14 cellular contexts compared by ENCODE assay signal in genomic region chr14:105161964-105162363, GRCh38. TPM values are rescaled to one million over a fixed set of nuclear protein-coding genes. Genes with fewer than 3 reads are reported as not detected.
DNase-seq lines count a peak whose midpoint lies in the region; FAIRE-seq and TF ChIP-seq lines count a peak whose summit lies in the region.
"Had no signal": no experiment of that assay in that cellular context is flagged by ENCODE, and none has a peak within 500 bp of the region (broad histone marks: within the 10 kb centered on the region; RNA-seq: fewer than 3 reads in every experiment).

No MANE protein-coding gene starts in this region.

- no peak overlapping the region for H3K23ac ChIP-seq in H1 (ENCODE audit: insufficient read length)

- no peak for TF ChIP-seq POLR2A in H1 (IDR thresholded peaks at IDR 0.05; ENCODE audit: control extremely low read depth in 1 of 2, low read depth in 2 of 2, low read length in 2 of 2)

- peak overlapping the region in 9 of 11 experiments; percentile 1 to 100 (median 98); a peak in 17 of 22 replicates for H3K4me2 ChIP-seq in BLaER1 treated with 17β-estradiol and CSF1 and Interleukin-3, amounts not matched to agents 10 nM and 100 nM
- H3K4me2 ChIP-seq in H1 (ENCODE audit: insufficient read depth in 1 of 2, low read depth in 2 of 2, low read length in 2 of 2): no peak overlapping the region

- H3K79me1 ChIP-seq in H1 (ENCODE audit: low read depth, low read length): peaks cover 5% of the 10 kb centered on the region

- H3K23me2 ChIP-seq in H1 (ENCODE audit: low read depth, low read length): 0 out of 2 replicates have a peak, but pooled peaks cover 2% of the 10 kb centered on the region

- no peaks in the 10 kb centered on the region for H3K79me2 ChIP-seq in H1 (ENCODE audit: control insufficient read depth in 1 of 2, insufficient read depth in 2 of 2, low read length in 2 of 2)

- CTCF ChIA-PET in H1 (lab: Charles Lee; ENCODE audit: partially characterized antibody): no interaction called here

- H2BK12ac ChIP-seq in H1 (ENCODE audit: low read depth, low read length): no peak overlapping the region

- no peaks in the 10 kb centered on the region for H3K9me3 ChIP-seq in BLaER1 treated with 17β-estradiol and CSF1 and Interleukin-3, amounts not matched to agents 10 nM and 100 nM (replicated peaks in 1 of 11)
- H3K9me3 ChIP-seq in H1 (ENCODE audit: insufficient read depth in 2 of 2, low read depth in 1 of 2, low read length in 1 of 2) (no peaks in the 10 kb centered on the region), skeletal muscle tissue (ENCODE audit: control insufficient read depth in 3 of 3, low read length in 3 of 3) (no peaks in the 10 kb centered on the region)
- H3K9me3 ChIP-seq: HAP-1 had no signal

- peaks cover 0 to 10% (median 0%) of the 10 kb centered on the region in 11 experiments; a peak in 6 of 22 replicates for H3K36me3 ChIP-seq in BLaER1 treated with 17β-estradiol and CSF1 and Interleukin-3, amounts not matched to agents 10 nM and 100 nM
- H3K36me3 ChIP-seq in H1 (ENCODE audit: control insufficient read depth in 2 of 4, insufficient read depth in 4 of 4, low read length in 3 of 4) (no peaks in the 10 kb centered on the region), skeletal muscle tissue (ENCODE audit: control insufficient read depth in 3 of 3, insufficient read depth in 3 of 3, low read length in 3 of 3) (peaks cover 0 to 4% (median 0%) of the 10 kb centered on the region in 3 donors)

- H2BK15ac ChIP-seq in H1 (ENCODE audit: low read length): 0 out of 2 replicates have a peak overlapping the region, but pooled peaks have one; percentile 6

- H2BK5ac ChIP-seq in H1 (ENCODE audit: low read depth, low read length): 0 out of 2 replicates have a peak overlapping the region, but pooled peaks have one; percentile 2

- no peak overlapping the region for H3K18ac ChIP-seq in H1 (ENCODE audit: extremely low read depth, low read length)

- H2BK120ac ChIP-seq in H1 (replicated peaks; ENCODE audit: low read depth, low read length): no peak overlapping the region

- DNase-seq in NCI-H69 (lab: John Stamatoyannopoulos, UW): peak; percentile 40
- DNase-seq in H1 (ENCODE audit: low read depth in 1 of 2, low spot score in 2 of 2): no peak
- DNase-seq in activated gamma-delta T cell treated with Interleukin-2 at 50 U/mL for 16 hours: no peak
- DNase-seq in DMS79 (lab: John Stamatoyannopoulos, UW): no peak
- no peak for DNase-seq in HT-29 (ENCODE audit: low spot score)
- DNase-seq: ACHN, GOT3, IMR-90 had no signal

- peak overlapping the region; percentile 12 for H3K4ac ChIP-seq in H1 (replicated peaks; ENCODE audit: insufficient read length, low read depth, low read length)

- peaks cover 0 to 7% (median 0%) of the 10 kb centered on the region in 11 experiments; a peak in 8 of 22 replicates for H3K27me3 ChIP-seq in BLaER1 treated with 17β-estradiol and CSF1 and Interleukin-3, amounts not matched to agents 10 nM and 100 nM
- H3K27me3 ChIP-seq in H1 (replicated peaks in 1 of 4; ENCODE audit: control insufficient read depth in 3 of 4, extremely low read depth in 1 of 4, insufficient read depth in 3 of 4, low read length in 3 of 4) (peaks cover 4 to 10% (median 6%) of the 10 kb centered on the region in 4 experiments), skeletal muscle tissue (ENCODE audit: control insufficient read depth in 3 of 3, insufficient read depth in 3 of 3, low read length in 3 of 3) (peaks cover 0 to 6% (median 4%) of the 10 kb centered on the region in 3 donors)

- H3K4me3 ChIP-seq in BLaER1 treated with 17β-estradiol and CSF1 and Interleukin-3, amounts not matched to agents 10 nM and 100 nM: no peak overlapping the region; a peak in 1 of 20 replicates
- H3K4me3 ChIP-seq in H1 (ENCODE audit: extremely low read depth in 1 of 4, insufficient read depth in 2 of 4, low read depth in 3 of 4, low read length in 4 of 4) (no peak overlapping the region), skeletal muscle tissue (ENCODE audit: low read length in 3 of 3) (no peak overlapping the region)
- H3K4me3 ChIP-seq: HAP-1 had no signal

- WGBS in H1 (ENCODE audit: extremely low coverage in 1 of 2, insufficient coverage in 1 of 2, insufficient read length in 1 of 2, insufficient replicate concordance in 2 of 2, low coverage in 1 of 2, low lambda C conversion rate in 2 of 2, missing lambda C conversion rate in 1 of 2), 2 experiments: 95% methylated on average over 6 of the region's 10 CpGs; no CpG with 5 or more reads in 1 of the 2 experiments

- no peak overlapping the region; the same call in 1 of the 2 replicates for H4K8ac ChIP-seq in H1 (ENCODE audit: extremely low read depth, insufficient read depth, low read length)

- H4K5ac ChIP-seq in H1 (ENCODE audit: insufficient read length, low read depth, low read length): no peak overlapping the region

- TF ChIP-seq EP300 in H1 (IDR thresholded peaks at IDR 0.05; ENCODE audit: borderline replicate concordance in 1 of 2, low read depth in 2 of 2, low read length in 2 of 2): no peak

- no peak for TF ChIP-seq RAD21 in H1 (IDR thresholded peaks at IDR 0.05 in 1 of 2, conservative IDR thresholded peaks at IDR 0.05 in 1 of 2; ENCODE audit: low read depth in 2 of 2, low read length in 2 of 2)

- peaks cover 49 to 92% (median 80%) of the 10 kb centered on the region in 11 experiments; a peak in 21 of 22 replicates for H4K20me1 ChIP-seq in BLaER1 treated with 17β-estradiol and CSF1 and Interleukin-3, amounts not matched to agents 10 nM and 100 nM
- H4K20me1 ChIP-seq in H1 (replicated peaks in 1 of 2; ENCODE audit: control insufficient read depth in 1 of 2, insufficient read depth in 2 of 2, low read length in 2 of 2): peaks cover 7 to 20% of the 10 kb centered on the region in 2 experiments

- peak overlapping the region in 7 of 11 experiments; percentile 0 to 39 (median 11); a peak in 8 of 22 replicates for H3K9ac ChIP-seq in BLaER1 treated with 17β-estradiol and CSF1 and Interleukin-3, amounts not matched to agents 10 nM and 100 nM
- H3K9ac ChIP-seq in H1 (replicated peaks in 1 of 4; ENCODE audit: extremely low read depth in 1 of 4, low read depth in 3 of 4, low read length in 3 of 4) (no peak overlapping the region), skeletal muscle tissue (ENCODE audit: low read depth in 1 of 3, low read length in 3 of 3) (peak overlapping the region in 2 of 3 donors; percentile 33 to 54)

- H2AK5ac ChIP-seq in H1 (ENCODE audit: low read depth, low read length): no peak overlapping the region

- POLR2A ChIA-PET in H1 (lab: Charles Lee; ENCODE audit: partially characterized antibody): no interaction called here

- no peak overlapping the region for H3K14ac ChIP-seq in H1 (ENCODE audit: insufficient read length)

- H3K56ac ChIP-seq in H1 (replicated peaks; ENCODE audit: insufficient read length, low read depth, low read length): no peak overlapping the region

- FAIRE-seq in H1 (lab: Jason Lieb, UNC): no peak
- FAIRE-seq: D721Med, GM12892 had no signal

- H4K91ac ChIP-seq in H1 (replicated peaks; ENCODE audit: insufficient read length, low read length): no peak overlapping the region

- no peak overlapping the region for H2AFZ ChIP-seq in H1 (ENCODE audit: low read length)

- TF ChIP-seq CTCF in H1 (IDR thresholded peaks at IDR 0.05; ENCODE audit: control extremely low read depth in 1 of 3, insufficient read depth in 1 of 3, low read depth in 1 of 3, low read length in 3 of 3): no peak

- peak overlapping the region in 4 of 11 experiments; percentile 0 to 18 (median 9); a peak in 3 of 22 replicates for H3K27ac ChIP-seq in BLaER1 treated with 17β-estradiol and CSF1 and Interleukin-3, amounts not matched to agents 10 nM and 100 nM
- no peak overlapping the region for H3K27ac ChIP-seq in H1 (ENCODE audit: low read depth, low read length)
- H3K27ac ChIP-seq in skeletal muscle tissue (ENCODE audit: low read depth, low read length): no peak overlapping the region

- H2BK20ac ChIP-seq in H1 (ENCODE audit: low read length): no peak overlapping the region

- H3K4me1 ChIP-seq in BLaER1 treated with 17β-estradiol and CSF1 and Interleukin-3, amounts not matched to agents 10 nM and 100 nM: peaks cover 6 to 92% (median 75%) of the 10 kb centered on the region in 10 experiments; a peak in 19 of 20 replicates
- H3K4me1 ChIP-seq in H1 (replicated peaks in 1 of 4; ENCODE audit: control insufficient read depth in 3 of 4, insufficient read depth in 4 of 4, low read length in 3 of 4) (no peaks in the 10 kb centered on the region; a peak in 3 of 7 replicates), skeletal muscle tissue (ENCODE audit: control insufficient read depth in 3 of 3, insufficient read depth in 3 of 3, low read length in 3 of 3) (peaks cover 51 to 70% (median 60%) of the 10 kb centered on the region in 3 donors)

TF ChIP-seq in H1, 55 proteins besides CTCF, POLR2A, EP300 and RAD21 (continues in another document):
- TF ChIP-seq HDAC6 (IDR thresholded peaks at IDR 0.05; ENCODE audit: low read depth, low read length) (no peak), SIX5 (IDR thresholded peaks at IDR 0.05; ENCODE audit: low read depth, low read length) (no peak)

RNA-seq across cellular contexts. Expression of gene JAG2, which starts 6.6 kb away (rescaled TPM):
- total RNA-seq in H1 (2021; fragmentation: NEBNext Ultra II Directional; extraction: Animal tissue kit (Norgen Biotek cat#: 25700)): 6.2 and 8.9 TPM in 2 replicates
- 2.8 and 4.8 TPM in 2 replicates for polyA plus RNA-seq in H1 (2011; rRNA removed)
- 6.5 TPM for polyA plus RNA-seq in H1 (2011; cell fraction: cytosol; rRNA removed)
- polyA plus RNA-seq in H1 (2011; cell fraction: nucleus; rRNA removed): 27.2 TPM
- polyA plus RNA-seq in H1 (2012, experiment 1 of 2): 5.4 to 9.8 TPM (median 7.3 TPM) in 4 replicates
- polyA plus RNA-seq in H1 (2012, experiment 2 of 2): 4.8 TPM
- polyA plus RNA-seq in H1 (2013, experiment 1 of 2): 4.2 TPM
- polyA plus RNA-seq in H1 (2013, experiment 2 of 2): 4.1 TPM
- 3.4 and 4.7 TPM in 2 replicates for polyA minus RNA-seq in H1 (2011; rRNA and poly(A)+ RNA removed)
- 2.9 TPM for polyA minus RNA-seq in H1 (2011; cell fraction: cytosol; rRNA and poly(A)+ RNA removed)
- 5.7 TPM for polyA minus RNA-seq in H1 (2011; cell fraction: nucleus; rRNA and poly(A)+ RNA removed)
- total RNA-seq in skeletal muscle tissue: 33.9 TPM
- total RNA-seq in HT-29 (2014; rRNA removed; shearing (Covaris generic)): 10.6 and 16.0 TPM in 2 replicates
- polyA plus RNA-seq: CD4-positive, alpha-beta memory T cell had no signal

RNA-seq across cellular contexts. Expression of gene NUDT14, which starts 19.1 kb away (rescaled TPM):
- 33.3 and 33.6 TPM in 2 replicates for total RNA-seq in H1 (2021; fragmentation: NEBNext Ultra II Directional; extraction: Animal tissue kit (Norgen Biotek cat#: 25700))
- polyA plus RNA-seq in H1 (2011; rRNA removed): 25.5 and 40.3 TPM in 2 replicates
- polyA plus RNA-seq in H1 (2011; cell fraction: cytosol; rRNA removed): 35.2 TPM
- polyA plus RNA-seq in H1 (2011; cell fraction: nucleus; rRNA removed): 49.1 TPM
- polyA plus RNA-seq in H1 (2012, experiment 1 of 2): 28.3 to 44.3 TPM (median 38.0 TPM) in 4 replicates
- polyA plus RNA-seq in H1 (2012, experiment 2 of 2): 26.9 TPM
- polyA plus RNA-seq in H1 (2013, experiment 1 of 2): 21.1 TPM
- 19.1 TPM for polyA plus RNA-seq in H1 (2013, experiment 2 of 2)
- 3.2 and 4.2 TPM in 2 replicates for polyA minus RNA-seq in H1 (2011; rRNA and poly(A)+ RNA removed)
- 13.7 TPM for polyA minus RNA-seq in H1 (2011; cell fraction: cytosol; rRNA and poly(A)+ RNA removed)
- polyA minus RNA-seq in H1 (2011; cell fraction: nucleus; rRNA and poly(A)+ RNA removed): 12.6 TPM
- 17.2 TPM for total RNA-seq in skeletal muscle tissue
- 63.2 and 74.9 TPM in 2 replicates for total RNA-seq in HT-29 (2014; rRNA removed; shearing (Covaris generic))

Comparison
In these comparisons a context has a peak if more than half of its experiments do, and no peak if none do; other contexts are left out.
1. H3K4me2 ChIP-seq: peak in BLaER1 treated with 17β-estradiol and CSF1 and Interleukin-3, amounts not matched to agents 10 nM and 100 nM (9 of 11); none in H1 (0 of 2).
2. H3K9ac ChIP-seq: peak in BLaER1 treated with 17β-estradiol and CSF1 and Interleukin-3, amounts not matched to agents 10 nM and 100 nM (7 of 11) and skeletal muscle tissue (2 of 3); none in H1 (0 of 4).